11 cellular contexts compared by ENCODE assay signal in genomic region chr3:170562080-170562479, GRCh38. TPM values are rescaled to one million over a fixed set of nuclear protein-coding genes. Genes with fewer than 3 reads are reported as not detected.
"Had no signal": no experiment of that assay in that cellular context is flagged by ENCODE, and none has a peak within 500 bp of the region (broad histone marks: within the 10 kb centered on the region; RNA-seq: fewer than 3 reads in every experiment).

No MANE protein-coding gene starts in this region.

- H3K9me3 ChIP-seq: HAP-1 had no signal

- ATAC-seq: GM23338 had no signal

- H3K4me1 ChIP-seq: HAP-1 had no signal

- H3K36me3 ChIP-seq: HAP-1 had no signal

- H3K9ac ChIP-seq: GM23248 had no signal

- FAIRE-seq: H1, H54 had no signal

- H3K4me3 ChIP-seq: GM23248, GM23338, HAP-1 had no signal

- DNase-seq: GM23248, GOT3, H7, H9, HCEC 1CT, HFFc6 had no signal

- H3K4me2 ChIP-seq: GM23338 had no signal

- H3K27ac ChIP-seq: GM23248 had no signal

- H2AFZ ChIP-seq: GM23248, GM23338 had no signal

RNA-seq across cellular contexts. Expression of gene SLC7A14, which starts 23.8 kb away (rescaled TPM):
- total RNA-seq: GM23248, H4 had no signal
